ENCODE assay signal across 19 cellular contexts in the genomic region with DNA sequence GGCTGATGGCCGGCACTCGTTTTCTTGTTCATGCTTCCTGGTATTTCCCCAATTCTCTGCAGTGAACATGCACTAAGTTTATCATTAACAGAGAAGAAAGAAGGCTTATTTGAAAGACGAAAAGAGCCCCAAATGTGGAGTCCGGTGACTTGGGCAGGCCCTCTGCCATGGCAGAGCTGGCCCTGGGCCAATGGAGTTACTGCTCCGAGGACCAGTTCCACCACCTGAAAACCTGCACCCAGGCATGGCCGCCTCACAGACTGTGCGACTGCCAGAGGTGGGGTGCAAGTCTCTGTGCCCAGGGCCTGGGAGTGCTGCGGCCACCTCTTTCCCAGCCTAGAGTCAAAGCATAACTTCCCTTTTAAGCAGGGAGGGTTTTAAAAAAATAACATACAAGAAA. TPM values are rescaled to one million over a fixed set of nuclear protein-coding genes. Genes with fewer than 3 reads are reported as not detected.
DNase-seq lines count a peak whose midpoint lies in the region; ATAC-seq and TF ChIP-seq lines count a peak whose summit lies in the region.
"Had no signal": no experiment of that assay in that cellular context is flagged by ENCODE, and none has a peak within 500 bp of the region (broad histone marks: within the 10 kb centered on the region; RNA-seq: fewer than 3 reads in every experiment).

No MANE protein-coding gene starts in this region.

- peaks cover 1 to 38% (median 21%) of the 10 kb centered on the region in 4 donors for H3K4me1 Mint-ChIP-seq in naive thymus-derived CD8-positive, alpha-beta T cell
- peaks cover 4% of the 10 kb centered on the region for H3K4me1 Mint-ChIP-seq in activated CD4-positive, alpha-beta memory T cell treated with anti-CD3 and anti-CD28 coated beads for 36 hours (ENCODE audit: low read depth)

- H3K9me3 ChIP-seq in BLaER1 (no peaks in the 10 kb centered on the region), DND-41 (ENCODE audit: insufficient read depth, low read length, severe bottlenecking) (no peaks in the 10 kb centered on the region), body of pancreas (no peaks in the 10 kb centered on the region), adrenal gland (replicated peaks in 1 of 3) (no peaks in the 10 kb centered on the region), left ventricle myocardium inferior (replicated peaks) (no peaks in the 10 kb centered on the region)

- DNase-seq in DND-41 (no peak), body of pancreas (peak; percentile 47 to 70 (median 64)), head of caudate nucleus (no peak), adrenal gland (no peak), left ventricle myocardium inferior (no peak)
- no peak for DNase-seq in naive thymus-derived CD8-positive, alpha-beta T cell
- DNase-seq in activated CD4-positive, alpha-beta memory T cell treated with anti-CD3 and anti-CD28 coated beads for 36 hours, result no peak
- DNase-seq: AML-193; CD4-positive, alpha-beta memory T cell; NCI-H146; NCI-H2081 treated with DMSO at 0.1 percent for 48 hours; NCI-H226; NCI-H526; NK-92 treated with Interleukin-12 subunit alpha and Interleukin-12 subunit beta, amount 100 ng/mL, for 24 hours; PC-9 had no signal

- peaks cover 10% of the 10 kb centered on the region for H3K79me2 ChIP-seq in DND-41 (ENCODE audit: insufficient read depth, low read length)

- H3K4me3 ChIP-seq in BLaER1 (no peak overlapping the region), DND-41 (ENCODE audit: low read depth in 1 of 2, low read length in 2 of 2) (no peak overlapping the region), body of pancreas (no peak overlapping the region), adrenal gland (no peak overlapping the region), left ventricle myocardium inferior (no peak overlapping the region)
- H3K4me3 ChIP-seq: GM23338, K562, PC-9 had no signal

- H3K4me1 ChIP-seq in BLaER1, result peaks cover 99% of the 10 kb centered on the region
- no peaks in the 10 kb centered on the region for H3K4me1 ChIP-seq in DND-41 (ENCODE audit: insufficient read depth, low read length)
- H3K4me1 ChIP-seq in body of pancreas, result peaks cover 34% of the 10 kb centered on the region
- no peaks in the 10 kb centered on the region for H3K4me1 ChIP-seq in adrenal gland (replicated peaks in 1 of 2)
- peaks cover 5% of the 10 kb centered on the region for H3K4me1 ChIP-seq in left ventricle myocardium inferior

- TF ChIP-seq POLR2A in body of pancreas (IDR thresholded peaks at IDR 0.05) (no peak), adrenal gland (IDR thresholded peaks at IDR 0.05) (no peak)

- no peak for ATAC-seq in DND-41 (ENCODE audit: insufficient read depth, low read depth)
- peak; percentile 46 for ATAC-seq in body of pancreas
- no peak for ATAC-seq in naive thymus-derived CD8-positive, alpha-beta T cell
- ATAC-seq: GM23338, K562 had no signal

- no peak overlapping the region for H2AFZ ChIP-seq in DND-41 (ENCODE audit: low read depth, low read length)
- H2AFZ ChIP-seq: GM23338, PC-9 had no signal

- POLR2A ChIA-PET in naive thymus-derived CD8-positive, alpha-beta T cell (lab: Charles Lee), result interaction anchor here (0.9 to 2.1 kb wide), 4 partner anchors 10 to 26 kb away, joined by 3 to 6 read pairs (median 4); no protein-coding TSS in a partner anchor
- POLR2A ChIA-PET in activated CD4-positive, alpha-beta memory T cell treated with anti-CD3 and anti-CD28 coated beads for 36 hours (lab: Charles Lee), result no interaction called here

- WGBS in body of pancreas, 2 donors, result 65 to 83% methylated on average over 8 of the region's 8 CpGs
- 93 to 99% (median 95%) methylated on average over 7 to 8 of the region's 8 CpGs for WGBS in adrenal gland, 4 donors

- H4K20me1 ChIP-seq in BLaER1, result peaks cover 39% of the 10 kb centered on the region
- peaks cover 69% of the 10 kb centered on the region for H4K20me1 ChIP-seq in DND-41 (ENCODE audit: insufficient read depth, low read length)

- H3K36me3 Mint-ChIP-seq in naive thymus-derived CD8-positive, alpha-beta T cell, result peaks cover 0 to 98% (median 27%) of the 10 kb centered on the region in 3 donors
- H3K36me3 Mint-ChIP-seq in activated CD4-positive, alpha-beta memory T cell treated with anti-CD3 and anti-CD28 coated beads for 36 hours, result peaks cover 39% of the 10 kb centered on the region

- H3K27me3 Mint-ChIP-seq in naive thymus-derived CD8-positive, alpha-beta T cell, result no peaks in the 10 kb centered on the region
- no peaks in the 10 kb centered on the region for H3K27me3 Mint-ChIP-seq in activated CD4-positive, alpha-beta memory T cell treated with anti-CD3 and anti-CD28 coated beads for 36 hours
- H3K27me3 Mint-ChIP-seq: CD4-positive, alpha-beta memory T cell had no signal

- H3K27me3 ChIP-seq in BLaER1, result no peaks in the 10 kb centered on the region
- H3K27me3 ChIP-seq in DND-41 (ENCODE audit: insufficient read depth, low read length, poor library complexity), result no peaks in the 10 kb centered on the region
- no peaks in the 10 kb centered on the region for H3K27me3 ChIP-seq in body of pancreas
- no peaks in the 10 kb centered on the region for H3K27me3 ChIP-seq in adrenal gland
- H3K27me3 ChIP-seq in left ventricle myocardium inferior (ENCODE audit: low read depth), result no peaks in the 10 kb centered on the region

- CTCF ChIA-PET in activated CD4-positive, alpha-beta memory T cell treated with anti-CD3 and anti-CD28 coated beads for 36 hours (lab: Charles Lee), result interaction anchor here (2.1 kb wide), 1 partner anchor 20 kb away, joined by 5 read pairs; no protein-coding TSS in a partner anchor

- H3K9ac ChIP-seq in BLaER1 (peak overlapping the region; percentile 3; the same call in 1 of the 2 replicates), DND-41 (ENCODE audit: low read depth, low read length) (no peak overlapping the region)

- H3K36me3 ChIP-seq in BLaER1 (peaks cover 96% of the 10 kb centered on the region), DND-41 (ENCODE audit: insufficient read depth, low read length) (peaks cover 100% of the 10 kb centered on the region), body of pancreas (replicated peaks in 1 of 2; ENCODE audit: insufficient read depth in 1 of 2, low read depth in 2 of 2) (no peaks in the 10 kb centered on the region), adrenal gland (replicated peaks in 1 of 2) (peaks cover 0 to 54% of the 10 kb centered on the region in 2 donors), left ventricle myocardium inferior (peaks cover 43% of the 10 kb centered on the region)

- H3K9me3 Mint-ChIP-seq in naive thymus-derived CD8-positive, alpha-beta T cell, result no peaks in the 10 kb centered on the region
- H3K9me3 Mint-ChIP-seq in activated CD4-positive, alpha-beta memory T cell treated with anti-CD3 and anti-CD28 coated beads for 36 hours, result no peaks in the 10 kb centered on the region
- H3K9me3 Mint-ChIP-seq: GM23338 had no signal

- no peak overlapping the region for H3K4me3 Mint-ChIP-seq in naive thymus-derived CD8-positive, alpha-beta T cell
- H3K4me3 Mint-ChIP-seq in activated CD4-positive, alpha-beta memory T cell treated with anti-CD3 and anti-CD28 coated beads for 36 hours, result no peak overlapping the region
- H3K4me3 Mint-ChIP-seq: GM23338 had no signal

- peak overlapping the region; percentile 90 for H3K4me2 ChIP-seq in BLaER1
- no peak overlapping the region for H3K4me2 ChIP-seq in DND-41 (ENCODE audit: insufficient read depth, low read length)
- H3K4me2 ChIP-seq: GM23338, PC-9 had no signal

- intact Hi-C loops in body of pancreas (cut with DNase I), result no loop called here
- intact Hi-C loops in head of caudate nucleus (cut with DNase I), result no loop called here
- intact Hi-C loops in activated CD4-positive, alpha-beta memory T cell treated with anti-CD3 and anti-CD28 coated beads for 36 hours (cut with micrococcal nuclease), result no loop called here
- intact Hi-C loops in adrenal gland (cut with DNase I), result no loop called here
- intact Hi-C loops in left ventricle myocardium inferior (cut with micrococcal nuclease), result no loop called here

- peak overlapping the region in 6 of 10 donors; percentile 11 to 84 (median 39) for H3K27ac Mint-ChIP-seq in naive thymus-derived CD8-positive, alpha-beta T cell
- H3K27ac Mint-ChIP-seq in activated CD4-positive, alpha-beta memory T cell treated with anti-CD3 and anti-CD28 coated beads for 36 hours, result no peak overlapping the region

- H3K27ac ChIP-seq in BLaER1 (peak overlapping the region; percentile 42), DND-41 (ENCODE audit: low read length) (peak overlapping the region; percentile 25; the same call in 1 of the 2 replicates), body of pancreas (peak overlapping the region in 3 of 4 donors; percentile 59 to 81 (median 66)), adrenal gland (no peak overlapping the region), left ventricle myocardium inferior (replicated peaks) (no peak overlapping the region)
- H3K27ac ChIP-seq: PC-9 had no signal

- TF ChIP-seq CTCF in DND-41 (IDR thresholded peaks at IDR 0.05; ENCODE audit: borderline replicate concordance, extremely low read depth, low read length, poor library complexity, severe bottlenecking) (no peak), body of pancreas (IDR thresholded peaks at IDR 0.05) (no peak), adrenal gland (IDR thresholded peaks at IDR 0.05) (no peak), left ventricle myocardium inferior (IDR thresholded peaks at IDR 0.05; ENCODE audit: borderline replicate concordance) (no peak)

RNA-seq across cellular contexts. Expression of a gene that starts 24.9 kb away (rescaled TPM):
- total RNA-seq in body of pancreas, result 10 to 100 TPM in 1 of 2 donors, 1 to 10 TPM in 1; 7.3 to 10.5 TPM
- under 1 TPM in 1 of 2 experiments, not detected in 1; 0.49 TPM for total RNA-seq in naive thymus-derived CD8-positive, alpha-beta T cell
- 1 to 10 TPM in 2 of 3 donors, under 1 TPM in 1; 0.39 to 1.1 (median 1.0) TPM for polyA plus RNA-seq in naive thymus-derived CD8-positive, alpha-beta T cell
- 1 to 10 TPM; 1.1 to 1.3 TPM for total RNA-seq in activated CD4-positive, alpha-beta memory T cell treated with anti-CD3 and anti-CD28 coated beads for 36 hours
- total RNA-seq in adrenal gland, result under 1 TPM in 6 of 8 donors, not detected in 2; 0.10 to 0.69 (median 0.22) TPM
- polyA plus RNA-seq in adrenal gland, result under 1 TPM in 2 of 3 donors, not detected in 1; 0.32 to 0.47 TPM
- total RNA-seq in left ventricle myocardium inferior, result not detected
- total RNA-seq: A673 had no signal

Comparison
In these comparisons a context has a peak if more than half of its experiments do, and no peak if none do; other contexts are left out.
1. H3K27ac ChIP-seq: peak in BLaER1 (single experiment), DND-41 (single experiment) and body of pancreas (3 of 4); none in adrenal gland (0 of 5) and left ventricle myocardium inferior (single experiment).
2. DNase-seq: peak in body of pancreas (4 of 4); none in DND-41 (single experiment), naive thymus-derived CD8-positive, alpha-beta T cell (0 of 10), head of caudate nucleus (0 of 42), activated CD4-positive, alpha-beta memory T cell treated with anti-CD3 and anti-CD28 coated beads for 36 hours (single experiment), adrenal gland (0 of 7) and left ventricle myocardium inferior (single experiment).